ENCODE assay signal across 1 cellular context in the genomic region with DNA sequence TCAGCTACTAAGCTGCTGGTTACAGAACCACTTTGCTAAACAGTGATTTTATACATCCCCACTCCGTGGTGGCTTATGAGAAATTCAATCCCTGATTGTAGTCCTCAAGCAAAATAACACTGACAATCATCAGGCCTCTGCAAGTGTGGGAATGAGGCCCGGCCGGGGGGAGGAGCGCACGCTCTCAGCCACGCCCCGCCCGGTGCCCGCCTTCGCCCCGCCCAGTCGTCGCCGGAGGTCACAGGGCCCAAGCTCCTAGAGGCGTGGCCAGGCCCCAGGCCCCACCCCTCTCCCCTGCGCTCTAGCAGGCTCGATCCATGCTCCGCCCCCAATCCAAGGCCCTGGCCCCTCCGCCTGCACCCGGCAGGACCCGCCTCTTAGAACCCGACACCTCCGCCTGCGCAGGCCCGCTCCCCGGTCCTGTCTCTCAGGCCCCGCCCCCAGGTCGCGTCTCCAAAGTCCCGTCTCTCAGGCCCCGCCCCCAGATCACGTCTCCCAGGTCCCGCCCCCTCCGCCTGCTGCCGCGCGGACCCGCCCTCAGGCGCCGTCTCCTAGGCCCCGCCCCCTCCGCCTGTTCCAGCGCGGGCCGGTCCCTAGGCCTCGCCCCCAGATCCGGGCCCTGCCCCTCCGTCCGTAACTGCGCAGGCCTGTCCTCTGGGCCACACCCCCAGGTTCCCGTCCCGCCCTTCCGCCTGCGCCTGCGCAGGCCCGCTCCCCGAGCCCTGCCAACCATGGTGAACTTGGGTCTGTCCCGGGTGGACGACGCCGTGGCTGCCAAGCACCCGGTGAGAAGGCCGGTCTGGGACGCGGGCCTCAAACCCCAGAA.
TF ChIP-seq lines count a peak whose summit lies in the region.

A gene (plus strand): TSS at position 705 of the 826 bp plus-strand sequence. CDS start 27 bp downstream, at position 732.

TF ChIP-seq in HEK293, 187 proteins besides CTCF, POLR2A, EP300 and RAD21 (continued from another document):
- TF ChIP-seq FEZF1 (tag by site-specific recombination; IDR thresholded peaks at IDR 0.05) = no peak
- no peak for TF ChIP-seq ZNF146 (tag by site-specific recombination; IDR thresholded peaks at IDR 0.05)
- TF ChIP-seq ZNF155 (tag by site-specific recombination; IDR thresholded peaks at IDR 0.05) = no peak
- TF ChIP-seq ZNF837 (tag by site-specific recombination; IDR thresholded peaks at IDR 0.05) = no peak
- no peak for TF ChIP-seq ZNF423 (tag by site-specific recombination; IDR thresholded peaks at IDR 0.05)
- no peak for TF ChIP-seq ZBTB8A (tag by site-specific recombination; IDR thresholded peaks at IDR 0.05)
- TF ChIP-seq ZNF830 (tag by site-specific recombination; IDR thresholded peaks at IDR 0.05; ENCODE audit: low read depth) = no peak
- no peak for TF ChIP-seq ZBTB21 (tag by site-specific recombination; IDR thresholded peaks at IDR 0.05)
- TF ChIP-seq ZNF560 (tag by site-specific recombination; IDR thresholded peaks at IDR 0.05; ENCODE audit: borderline replicate concordance) = no peak
- no peak for TF ChIP-seq ZNF791 (tag by site-specific recombination; IDR thresholded peaks at IDR 0.05)
- TF ChIP-seq ZNF132 (tag by site-specific recombination; IDR thresholded peaks at IDR 0.05; ENCODE audit: borderline replicate concordance) = no peak
- no peak for TF ChIP-seq ZXDB (tag by site-specific recombination; IDR thresholded peaks at IDR 0.05)
- no peak for TF ChIP-seq PRDM1 (tag by site-specific recombination; IDR thresholded peaks at IDR 0.05)
- TF ChIP-seq ZNF292 (tag by site-specific recombination; IDR thresholded peaks at IDR 0.05; ENCODE audit: borderline replicate concordance, low read depth) = no peak
- TF ChIP-seq, protein P1, sequence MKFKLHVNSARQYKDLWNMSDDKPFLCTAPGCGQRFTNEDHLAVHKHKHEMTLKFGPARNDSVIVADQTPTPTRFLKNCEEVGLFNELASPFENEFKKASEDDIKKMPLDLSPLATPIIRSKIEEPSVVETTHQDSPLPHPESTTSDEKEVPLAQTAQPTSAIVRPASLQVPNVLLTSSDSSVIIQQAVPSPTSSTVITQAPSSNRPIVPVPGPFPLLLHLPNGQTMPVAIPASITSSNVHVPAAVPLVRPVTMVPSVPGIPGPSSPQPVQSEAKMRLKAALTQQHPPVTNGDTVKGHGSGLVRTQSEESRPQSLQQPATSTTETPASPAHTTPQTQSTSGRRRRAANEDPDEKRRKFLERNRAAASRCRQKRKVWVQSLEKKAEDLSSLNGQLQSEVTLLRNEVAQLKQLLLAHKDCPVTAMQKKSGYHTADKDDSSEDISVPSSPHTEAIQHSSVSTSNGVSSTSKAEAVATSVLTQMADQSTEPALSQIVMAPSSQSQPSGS (tag by site-specific recombination; IDR thresholded peaks at IDR 0.05; ENCODE audit: low read depth) = no peak
- TF ChIP-seq ZNF169 (tag by site-specific recombination; IDR thresholded peaks at IDR 0.05) = no peak
- peak; percentile 77 for TF ChIP-seq KLF8 (tag by site-specific recombination; IDR thresholded peaks at IDR 0.05)
- TF ChIP-seq ZBTB7A (tag by site-specific recombination; IDR thresholded peaks at IDR 0.05; ENCODE audit: low read depth) = no peak
